Comparison of ENCODE assay signal across 20 cellular contexts in genomic region chr19:17455711-17456123, GRCh38. TPM values are rescaled to one million over a fixed set of nuclear protein-coding genes. Genes with fewer than 3 reads are reported as not detected.
A peak's percentile ranks its signal among the peaks of the same experiment; 100 is the strongest.
DNase-seq lines count a peak whose midpoint lies in the region; ATAC-seq, FAIRE-seq and TF ChIP-seq lines count a peak whose summit lies in the region.
"Had no signal": no experiment of that assay in that cellular context is flagged by ENCODE, and none has a peak within 500 bp of the region (broad histone marks: within the 10 kb centered on the region; RNA-seq: fewer than 3 reads in every experiment).

No MANE protein-coding gene starts in this region.

- H2AK5ac ChIP-seq in H1 (ENCODE audit: low read depth, low read length), result no peak overlapping the region
- peak overlapping the region; percentile 89 for H2AK5ac ChIP-seq in neuronal stem cell (ENCODE audit: low read depth, low read length)

- H3K23me2 ChIP-seq in H1 (ENCODE audit: low read depth, low read length), result no peaks in the 10 kb centered on the region; the same call in 1 of the 2 replicates

- no peaks in the 10 kb centered on the region for H3K36me3 Mint-ChIP-seq in activated CD8-positive, alpha-beta T cell treated with anti-CD3 and anti-CD28 coated beads, Interleukin-2, amount 10 ng/mL, durations not matched to agents 7 days and 5 days (ENCODE audit: low read depth)

- no peak overlapping the region for H3K27ac Mint-ChIP-seq in activated CD8-positive, alpha-beta T cell treated with anti-CD3 and anti-CD28 coated beads, Interleukin-2, amount 10 ng/mL, durations not matched to agents 7 days and 5 days
- H3K27ac Mint-ChIP-seq: activated naive CD4-positive, alpha-beta T cell treated with anti-CD3 and anti-CD28 coated beads, Interleukin-2, amount 50 U/mL, for 24 hours had no signal

- no peak overlapping the region for H3K56ac ChIP-seq in H1 (replicated peaks; ENCODE audit: insufficient read length, low read depth, low read length)

- H2BK12ac ChIP-seq in H1 (ENCODE audit: low read depth, low read length), result peak overlapping the region; percentile 55; the same call in 1 of the 2 replicates
- no peak overlapping the region for H2BK12ac ChIP-seq in neuronal stem cell (ENCODE audit: low read length)

- H3K4me2 ChIP-seq in H1 (ENCODE audit: insufficient read depth in 1 of 2, low read depth in 2 of 2, low read length in 2 of 2) (peak overlapping the region; percentile 58 to 73), neuronal stem cell (ENCODE audit: insufficient read depth, low read length, poor library complexity, severe bottlenecking) (peak overlapping the region; percentile 38)

- H3K4me1 Mint-ChIP-seq in activated CD8-positive, alpha-beta T cell treated with anti-CD3 and anti-CD28 coated beads, Interleukin-2, amount 10 ng/mL, durations not matched to agents 7 days and 5 days (ENCODE audit: low read depth), result peaks cover 3% of the 10 kb centered on the region

- no peak overlapping the region for H2BK120ac ChIP-seq in H1 (replicated peaks; ENCODE audit: low read depth, low read length)
- no peak overlapping the region for H2BK120ac ChIP-seq in neuronal stem cell (ENCODE audit: low read depth, low read length)

- H3K9me3 ChIP-seq in ES-I3 (ENCODE audit: control insufficient read depth, insufficient read depth, low read length), result no peaks in the 10 kb centered on the region
- no peaks in the 10 kb centered on the region for H3K9me3 ChIP-seq in HUES64 (ENCODE audit: insufficient read depth, low read depth, low read length)
- H3K9me3 ChIP-seq in H1 (ENCODE audit: insufficient read depth in 2 of 2, low read depth in 1 of 2, low read length in 1 of 2), result no peaks in the 10 kb centered on the region
- H3K9me3 ChIP-seq in neuronal stem cell (replicated peaks in 1 of 2; ENCODE audit: control insufficient read depth in 2 of 2, insufficient read depth in 1 of 2, low read depth in 1 of 2, low read length in 2 of 2), result no peaks in the 10 kb centered on the region
- H3K9me3 ChIP-seq: esophagus muscularis mucosa, thoracic aorta had no signal

- no peak for TF ChIP-seq RAD21 in H1 (IDR thresholded peaks at IDR 0.05 in 1 of 2, conservative IDR thresholded peaks at IDR 0.05 in 1 of 2; ENCODE audit: low read depth in 2 of 2, low read length in 2 of 2)

- H3K14ac ChIP-seq in H1 (ENCODE audit: insufficient read length) (no peak overlapping the region), neuronal stem cell (ENCODE audit: low read length) (no peak overlapping the region)

- H3K23ac ChIP-seq in H1 (ENCODE audit: insufficient read length), result no peak overlapping the region
- H3K23ac ChIP-seq in neuronal stem cell (ENCODE audit: low read depth, low read length, poor library complexity), result peak overlapping the region; percentile 91

- H4K91ac ChIP-seq in H1 (replicated peaks; ENCODE audit: insufficient read length, low read length) (peak overlapping the region; percentile 65), neuronal stem cell (ENCODE audit: low read depth, low read length, poor library complexity) (no peak overlapping the region)

- no peak overlapping the region for H2BK5ac ChIP-seq in H1 (ENCODE audit: low read depth, low read length)
- H2BK5ac ChIP-seq in neuronal stem cell (ENCODE audit: low read length), result no peak overlapping the region

- peaks cover 0 to 2% of the 10 kb centered on the region in 2 experiments for H4K20me1 ChIP-seq in H1 (replicated peaks in 1 of 2; ENCODE audit: control insufficient read depth in 1 of 2, insufficient read depth in 2 of 2, low read length in 2 of 2)

- H3K79me1 ChIP-seq in H1 (ENCODE audit: low read depth, low read length) (no peaks in the 10 kb centered on the region), neuronal stem cell (ENCODE audit: low read depth, low read length) (no peaks in the 10 kb centered on the region)

- peak overlapping the region; percentile 33; the same call in 1 of the 2 replicates for H3K4me3 ChIP-seq in HUES64 (ENCODE audit: low read length)
- peak overlapping the region in 2 of 4 experiments; percentile 9 to 38; a peak in 3 of 8 replicates for H3K4me3 ChIP-seq in H1 (ENCODE audit: extremely low read depth in 1 of 4, insufficient read depth in 2 of 4, low read depth in 3 of 4, low read length in 4 of 4)
- H3K4me3 ChIP-seq in neuronal stem cell (ENCODE audit: low read length in 2 of 2), result no peak overlapping the region
- H3K4me3 ChIP-seq: esophagus muscularis mucosa, thoracic aorta had no signal

- H3K4me1 ChIP-seq in ES-I3 (ENCODE audit: insufficient read depth, low read length) (no peaks in the 10 kb centered on the region), HUES64 (ENCODE audit: insufficient read depth, low read length) (peaks cover 4% of the 10 kb centered on the region), H1 (replicated peaks in 1 of 4; ENCODE audit: control insufficient read depth in 3 of 4, insufficient read depth in 4 of 4, low read length in 3 of 4) (peaks cover 0 to 9% (median 4%) of the 10 kb centered on the region in 4 experiments; a peak in 5 of 7 replicates), neuronal stem cell (ENCODE audit: control insufficient read depth in 2 of 2, insufficient read depth in 1 of 2, low read depth in 1 of 2, low read length in 2 of 2) (peaks cover 5 to 7% of the 10 kb centered on the region in 2 donors)

- no peak for TF ChIP-seq CTCF in H1 (IDR thresholded peaks at IDR 0.05; ENCODE audit: control extremely low read depth in 1 of 3, insufficient read depth in 1 of 3, low read depth in 1 of 3, low read length in 3 of 3)

- no peak for ATAC-seq in activated CD8-positive, alpha-beta T cell treated with anti-CD3 and anti-CD28 coated beads, Interleukin-2, amount 10 ng/mL, durations not matched to agents 7 days and 5 days

- TF ChIP-seq POLR2A in H1 (IDR thresholded peaks at IDR 0.05; ENCODE audit: control extremely low read depth in 1 of 2, low read depth in 2 of 2, low read length in 2 of 2), result no peak

- H3K9ac ChIP-seq in ES-I3 (ENCODE audit: low read depth, low read length), result peak overlapping the region; percentile 28; the same call in 1 of the 2 replicates
- H3K9ac ChIP-seq in HUES64 (ENCODE audit: low read depth, low read length), result no peak overlapping the region
- no peak overlapping the region for H3K9ac ChIP-seq in H1 (replicated peaks in 1 of 4; ENCODE audit: extremely low read depth in 1 of 4, low read depth in 3 of 4, low read length in 3 of 4)
- H3K9ac ChIP-seq in neuronal stem cell (ENCODE audit: low read depth, low read length, poor library complexity), result no peak overlapping the region

- H3K36me3 ChIP-seq in ES-I3 (ENCODE audit: insufficient read depth, low read length) (no peaks in the 10 kb centered on the region), HUES64 (ENCODE audit: insufficient read depth, low read length) (no peaks in the 10 kb centered on the region), H1 (ENCODE audit: control insufficient read depth in 2 of 4, insufficient read depth in 4 of 4, low read length in 3 of 4) (no peaks in the 10 kb centered on the region), neuronal stem cell (replicated peaks in 1 of 2; ENCODE audit: control insufficient read depth in 2 of 2, insufficient read depth in 2 of 2, low read length in 2 of 2) (no peaks in the 10 kb centered on the region)
- H3K36me3 ChIP-seq: esophagus muscularis mucosa, thoracic aorta had no signal

- no peaks in the 10 kb centered on the region for H3K79me2 ChIP-seq in H1 (ENCODE audit: control insufficient read depth in 1 of 2, insufficient read depth in 2 of 2, low read length in 2 of 2)

- H3K27me3 Mint-ChIP-seq in activated CD8-positive, alpha-beta T cell treated with anti-CD3 and anti-CD28 coated beads, Interleukin-2, amount 10 ng/mL, durations not matched to agents 7 days and 5 days (ENCODE audit: low read depth), result peaks cover 35% of the 10 kb centered on the region

- H3K27ac ChIP-seq in HUES64 (ENCODE audit: low read depth, low read length) (no peak overlapping the region), H1 (ENCODE audit: low read depth, low read length) (no peak overlapping the region), neuronal stem cell (replicated peaks; ENCODE audit: low read length) (no peak overlapping the region)
- H3K27ac ChIP-seq: C4-2B, esophagus muscularis mucosa, thoracic aorta had no signal

- peak overlapping the region; percentile 32 for H3K18ac ChIP-seq in H1 (ENCODE audit: extremely low read depth, low read length)
- peak overlapping the region; percentile 81 for H3K18ac ChIP-seq in neuronal stem cell (ENCODE audit: low read length)

- H2BK15ac ChIP-seq in H1 (ENCODE audit: low read length) (0 out of 2 replicates have a peak overlapping the region, but pooled peaks have one; percentile 81), neuronal stem cell (ENCODE audit: low read length) (peak overlapping the region; percentile 72)

- peak overlapping the region; percentile 68 for H4K8ac ChIP-seq in H1 (ENCODE audit: extremely low read depth, insufficient read depth, low read length)
- H4K8ac ChIP-seq in neuronal stem cell (ENCODE audit: low read depth, low read length), result no peak overlapping the region

- H3K27me3 ChIP-seq in HUES64 (ENCODE audit: insufficient read depth, low read length), result peaks cover 40% of the 10 kb centered on the region
- peaks cover 6 to 27% (median 22%) of the 10 kb centered on the region in 4 experiments for H3K27me3 ChIP-seq in H1 (replicated peaks in 1 of 4; ENCODE audit: control insufficient read depth in 3 of 4, extremely low read depth in 1 of 4, insufficient read depth in 3 of 4, low read length in 3 of 4)
- H3K27me3 ChIP-seq in neuronal stem cell (ENCODE audit: control insufficient read depth in 3 of 3, insufficient read depth in 3 of 3, low read depth in 1 of 3, low read length in 3 of 3), result peaks cover 7 to 49% (median 26%) of the 10 kb centered on the region in 3 experiments

- H3K4me3 Mint-ChIP-seq in activated CD8-positive, alpha-beta T cell treated with anti-CD3 and anti-CD28 coated beads, Interleukin-2, amount 10 ng/mL, durations not matched to agents 7 days and 5 days, result no peak overlapping the region
- H3K4me3 Mint-ChIP-seq: activated naive CD4-positive, alpha-beta T cell treated with anti-CD3 and anti-CD28 coated beads, Interleukin-2, amount 50 U/mL, for 24 hours had no signal

- H2BK20ac ChIP-seq in H1 (ENCODE audit: low read length), result no peak overlapping the region

- WGBS in HUES64, result 33% methylated on average over 35 of the region's 35 CpGs
- WGBS in H1 (ENCODE audit: extremely low coverage in 1 of 2, insufficient coverage in 1 of 2, insufficient read length in 1 of 2, insufficient replicate concordance in 2 of 2, low coverage in 1 of 2, low lambda C conversion rate in 2 of 2, missing lambda C conversion rate in 1 of 2), 2 experiments, result 17% methylated on average over 34 of the region's 35 CpGs; no CpG with 5 or more reads in 1 of the 2 experiments
- WGBS in neuronal stem cell (ENCODE audit: extremely low coverage in 2 of 2, insufficient read length in 2 of 2, insufficient replicate concordance in 1 of 2), 2 donors, result no CpG with 5 or more reads among the region's 35 CpGs

- POLR2A ChIA-PET in H1 (lab: Charles Lee; ENCODE audit: partially characterized antibody), result no interaction called here
- POLR2A ChIA-PET in activated CD8-positive, alpha-beta T cell treated with anti-CD3 and anti-CD28 coated beads, Interleukin-2, amount 10 ng/mL, durations not matched to agents 7 days and 5 days (lab: Charles Lee), result no interaction called here

- H4K5ac ChIP-seq in H1 (ENCODE audit: insufficient read length, low read depth, low read length), result peak overlapping the region; percentile 52

- peak overlapping the region; percentile 96 for H2AFZ ChIP-seq in H1 (ENCODE audit: low read length)
- peak overlapping the region; percentile 40 for H2AFZ ChIP-seq in neuronal stem cell (ENCODE audit: low read length)

- no peak for FAIRE-seq in H1 (lab: Jason Lieb, UNC)
- FAIRE-seq: bronchial epithelial cell had no signal

- no peak overlapping the region for H3K4ac ChIP-seq in H1 (replicated peaks; ENCODE audit: insufficient read length, low read depth, low read length)
- peak overlapping the region; percentile 78 for H3K4ac ChIP-seq in neuronal stem cell (ENCODE audit: low read length)

- TF ChIP-seq EP300 in H1 (IDR thresholded peaks at IDR 0.05; ENCODE audit: borderline replicate concordance in 1 of 2, low read depth in 2 of 2, low read length in 2 of 2), result no peak

- no peaks in the 10 kb centered on the region for H3K9me3 Mint-ChIP-seq in activated CD8-positive, alpha-beta T cell treated with anti-CD3 and anti-CD28 coated beads, Interleukin-2, amount 10 ng/mL, durations not matched to agents 7 days and 5 days (ENCODE audit: insufficient read depth)
- H3K9me3 Mint-ChIP-seq: activated naive CD4-positive, alpha-beta T cell treated with anti-CD3 and anti-CD28 coated beads, Interleukin-2, amount 50 U/mL, for 24 hours had no signal

- DNase-seq in H1 (ENCODE audit: low read depth in 1 of 2, low spot score in 2 of 2) (peak in 1 of 2 experiments; percentile 67), neuronal stem cell (ENCODE audit: low spot score) (no peak), C1 segment of cervical spinal cord (lab: John Stamatoyannopoulos, UW) (no peak), HuH-7 (ENCODE audit: low spot score) (no peak)
- DNase-seq in activated CD8-positive, alpha-beta T cell treated with anti-CD3 and anti-CD28 coated beads, Interleukin-2, amount 10 ng/mL, durations not matched to agents 7 days and 5 days, result no peak
- DNase-seq: activated CD4-positive, alpha-beta T cell treated with anti-CD3 and anti-CD28 coated beads, Interleukin-2, amount 50 U/mL, for 1 hour; activated T-cell treated with anti-CD3 and anti-CD28 coated beads, Interleukin-2, amount 50 U/mL, for 1 hour; Kasumi-1; mesenchymal stem cell; NCI-H1436 treated with DMSO at 0.1 percent for 48 hours had no signal

- CTCF ChIA-PET in H1 (lab: Charles Lee; ENCODE audit: partially characterized antibody), result interaction anchor here (1.5 to 2.4 kb wide), 4 partner anchors 9 to 118 kb away, joined by 7 to 27 read pairs (median 8); no protein-coding TSS in a partner anchor
- CTCF ChIA-PET in activated CD8-positive, alpha-beta T cell treated with anti-CD3 and anti-CD28 coated beads, Interleukin-2, amount 10 ng/mL, durations not matched to agents 7 days and 5 days (lab: Charles Lee), result interaction anchor here (0.6 to 1.2 kb wide), 2 partner anchors 10 to 521 kb away, joined by 3 read pairs; no protein-coding TSS in a partner anchor

RNA-seq across cellular contexts. Expression of gene NXNL1, which starts 5.0 kb away (rescaled TPM):
- polyA plus RNA-seq in HUES64 (2013, experiment 1 of 2), result not detected
- not detected for polyA plus RNA-seq in HUES64 (2013, experiment 2 of 2)
- not detected in 2 replicates for total RNA-seq in H1 (2021; fragmentation: NEBNext Ultra II Directional; extraction: Animal tissue kit (Norgen Biotek cat#: 25700))
- not detected in 2 replicates for polyA plus RNA-seq in H1 (2011; rRNA removed)
- polyA plus RNA-seq in H1 (2011; cell fraction: cytosol; rRNA removed), result not detected
- polyA plus RNA-seq in H1 (2011; cell fraction: nucleus; rRNA removed), result not detected
- not detected in 4 replicates for polyA plus RNA-seq in H1 (2012, experiment 1 of 2)
- not detected for polyA plus RNA-seq in H1 (2012, experiment 2 of 2)
- polyA plus RNA-seq in H1 (2013, experiment 1 of 2), result not detected
- polyA plus RNA-seq in H1 (2013, experiment 2 of 2), result not detected
- not detected in 2 replicates for polyA minus RNA-seq in H1 (2011; rRNA and poly(A)+ RNA removed)
- not detected for polyA minus RNA-seq in H1 (2011; cell fraction: cytosol; rRNA and poly(A)+ RNA removed)
- polyA minus RNA-seq in H1 (2011; cell fraction: nucleus; rRNA and poly(A)+ RNA removed), result not detected
- not detected for polyA plus RNA-seq in neuronal stem cell (2013, experiment 1 of 2)
- not detected for polyA plus RNA-seq in neuronal stem cell (2013, experiment 2 of 2)
- not detected for total RNA-seq in activated CD8-positive, alpha-beta T cell treated with anti-CD3 and anti-CD28 coated beads, Interleukin-2, amount 10 ng/mL, durations not matched to agents 7 days and 5 days
- total RNA-seq: bronchial epithelial cell, dermis microvascular lymphatic vessel endothelial cell, esophagus muscularis mucosa, glomerular endothelial cell, SK-MEL-5, thoracic aorta had no signal

RNA-seq across cellular contexts. Expression of gene TMEM221, which starts 7.2 kb away (rescaled TPM):
- polyA plus RNA-seq in HUES64 (2013, experiment 1 of 2), result 0.85 TPM
- polyA plus RNA-seq in HUES64 (2013, experiment 2 of 2), result 1.3 TPM
- 1.4 and 1.6 TPM in 2 replicates for total RNA-seq in H1 (2021; fragmentation: NEBNext Ultra II Directional; extraction: Animal tissue kit (Norgen Biotek cat#: 25700))
- 2.0 and 2.9 TPM in 2 replicates for polyA plus RNA-seq in H1 (2011; rRNA removed)
- polyA plus RNA-seq in H1 (2011; cell fraction: cytosol; rRNA removed), result 1.7 TPM
- 1.9 TPM for polyA plus RNA-seq in H1 (2011; cell fraction: nucleus; rRNA removed)
- 2.0 to 3.1 TPM (median 2.4 TPM) in 4 replicates for polyA plus RNA-seq in H1 (2012, experiment 1 of 2)
- polyA plus RNA-seq in H1 (2012, experiment 2 of 2), result 3.4 TPM
- polyA plus RNA-seq in H1 (2013, experiment 1 of 2), result 2.8 TPM
- polyA plus RNA-seq in H1 (2013, experiment 2 of 2), result 2.6 TPM
- polyA minus RNA-seq in H1 (2011; rRNA and poly(A)+ RNA removed), result 0.50 and 0.63 TPM in 2 replicates
- polyA minus RNA-seq in H1 (2011; cell fraction: cytosol; rRNA and poly(A)+ RNA removed), result 0.88 TPM
- polyA minus RNA-seq in H1 (2011; cell fraction: nucleus; rRNA and poly(A)+ RNA removed), result not detected
- 2.0 TPM for polyA plus RNA-seq in neuronal stem cell (2013, experiment 1 of 2)
- 1.6 TPM for polyA plus RNA-seq in neuronal stem cell (2013, experiment 2 of 2)
- total RNA-seq in activated CD8-positive, alpha-beta T cell treated with anti-CD3 and anti-CD28 coated beads, Interleukin-2, amount 10 ng/mL, durations not matched to agents 7 days and 5 days, result not detected
- total RNA-seq: bronchial epithelial cell, dermis microvascular lymphatic vessel endothelial cell, thoracic aorta had no signal

RNA-seq across cellular contexts. Expression of gene SLC27A1, which starts 14.6 kb away (rescaled TPM):
- polyA plus RNA-seq in HUES64 (2013, experiment 1 of 2), result 3.4 TPM
- polyA plus RNA-seq in HUES64 (2013, experiment 2 of 2), result 4.6 TPM
- total RNA-seq in H1 (2021; fragmentation: NEBNext Ultra II Directional; extraction: Animal tissue kit (Norgen Biotek cat#: 25700)), result 7.3 and 7.5 TPM in 2 replicates
- 9.1 and 12.2 TPM in 2 replicates for polyA plus RNA-seq in H1 (2011; rRNA removed)
- 8.1 TPM for polyA plus RNA-seq in H1 (2011; cell fraction: cytosol; rRNA removed)
- polyA plus RNA-seq in H1 (2011; cell fraction: nucleus; rRNA removed), result 15.3 TPM
- polyA plus RNA-seq in H1 (2012, experiment 1 of 2), result 4.2 to 9.8 TPM (median 8.2 TPM) in 4 replicates
- 5.6 TPM for polyA plus RNA-seq in H1 (2012, experiment 2 of 2)
- polyA plus RNA-seq in H1 (2013, experiment 1 of 2), result 6.3 TPM
- polyA plus RNA-seq in H1 (2013, experiment 2 of 2), result 6.9 TPM
- 4.7 and 5.0 TPM in 2 replicates for polyA minus RNA-seq in H1 (2011; rRNA and poly(A)+ RNA removed)
- polyA minus RNA-seq in H1 (2011; cell fraction: cytosol; rRNA and poly(A)+ RNA removed), result 11.1 TPM
- 9.1 TPM for polyA minus RNA-seq in H1 (2011; cell fraction: nucleus; rRNA and poly(A)+ RNA removed)
- 10.0 TPM for polyA plus RNA-seq in neuronal stem cell (2013, experiment 1 of 2)
- polyA plus RNA-seq in neuronal stem cell (2013, experiment 2 of 2), result 9.8 TPM
- 1 to 10 TPM; 7.3 to 7.4 TPM for total RNA-seq in activated CD8-positive, alpha-beta T cell treated with anti-CD3 and anti-CD28 coated beads, Interleukin-2, amount 10 ng/mL, durations not matched to agents 7 days and 5 days

RNA-seq across cellular contexts. Expression of gene MVB12A, which starts 35.9 kb away (rescaled TPM):
- polyA plus RNA-seq in HUES64 (2013, experiment 1 of 2), result 31.2 TPM
- 41.1 TPM for polyA plus RNA-seq in HUES64 (2013, experiment 2 of 2)
- 36.8 and 37.9 TPM in 2 replicates for total RNA-seq in H1 (2021; fragmentation: NEBNext Ultra II Directional; extraction: Animal tissue kit (Norgen Biotek cat#: 25700))
- 76.6 and 97.7 TPM in 2 replicates for polyA plus RNA-seq in H1 (2011; rRNA removed)
- 57.3 TPM for polyA plus RNA-seq in H1 (2011; cell fraction: cytosol; rRNA removed)
- 68.4 TPM for polyA plus RNA-seq in H1 (2011; cell fraction: nucleus; rRNA removed)
- 22.6 to 49.8 TPM (median 44.7 TPM) in 4 replicates for polyA plus RNA-seq in H1 (2012, experiment 1 of 2)
- 58.2 TPM for polyA plus RNA-seq in H1 (2012, experiment 2 of 2)
- polyA plus RNA-seq in H1 (2013, experiment 1 of 2), result 32.8 TPM
- polyA plus RNA-seq in H1 (2013, experiment 2 of 2), result 35.2 TPM
- polyA minus RNA-seq in H1 (2011; rRNA and poly(A)+ RNA removed), result 13.8 and 15.3 TPM in 2 replicates
- polyA minus RNA-seq in H1 (2011; cell fraction: cytosol; rRNA and poly(A)+ RNA removed), result 16.6 TPM
- 21.0 TPM for polyA minus RNA-seq in H1 (2011; cell fraction: nucleus; rRNA and poly(A)+ RNA removed)
- polyA plus RNA-seq in neuronal stem cell (2013, experiment 1 of 2), result 42.9 TPM
- polyA plus RNA-seq in neuronal stem cell (2013, experiment 2 of 2), result 42.4 TPM
- total RNA-seq in activated CD8-positive, alpha-beta T cell treated with anti-CD3 and anti-CD28 coated beads, Interleukin-2, amount 10 ng/mL, durations not matched to agents 7 days and 5 days, result 10 to 100 TPM; 36.6 to 40.3 TPM

RNA-seq across cellular contexts. Expression of gene BST2, which starts 50.3 kb away (rescaled TPM):
- 33.3 TPM for polyA plus RNA-seq in HUES64 (2013, experiment 1 of 2)
- polyA plus RNA-seq in HUES64 (2013, experiment 2 of 2), result 47.2 TPM
- 16.8 and 18.1 TPM in 2 replicates for total RNA-seq in H1 (2021; fragmentation: NEBNext Ultra II Directional; extraction: Animal tissue kit (Norgen Biotek cat#: 25700))
- 72.8 and 117 TPM in 2 replicates for polyA plus RNA-seq in H1 (2011; rRNA removed)
- 114 TPM for polyA plus RNA-seq in H1 (2011; cell fraction: cytosol; rRNA removed)
- 72.3 TPM for polyA plus RNA-seq in H1 (2011; cell fraction: nucleus; rRNA removed)
- polyA plus RNA-seq in H1 (2012, experiment 1 of 2), result 50.2 to 77.7 TPM (median 65.9 TPM) in 4 replicates
- polyA plus RNA-seq in H1 (2012, experiment 2 of 2), result 123 TPM
- polyA plus RNA-seq in H1 (2013, experiment 1 of 2), result 23.1 TPM
- 28.3 TPM for polyA plus RNA-seq in H1 (2013, experiment 2 of 2)
- 29.3 and 39.6 TPM in 2 replicates for polyA minus RNA-seq in H1 (2011; rRNA and poly(A)+ RNA removed)
- polyA minus RNA-seq in H1 (2011; cell fraction: cytosol; rRNA and poly(A)+ RNA removed), result 22.9 TPM
- 25.5 TPM for polyA minus RNA-seq in H1 (2011; cell fraction: nucleus; rRNA and poly(A)+ RNA removed)
- 32.5 TPM for polyA plus RNA-seq in neuronal stem cell (2013, experiment 1 of 2)
- polyA plus RNA-seq in neuronal stem cell (2013, experiment 2 of 2), result 30.5 TPM
- total RNA-seq in activated CD8-positive, alpha-beta T cell treated with anti-CD3 and anti-CD28 coated beads, Interleukin-2, amount 10 ng/mL, durations not matched to agents 7 days and 5 days, result 100 to 1,000 TPM; 222 to 230 TPM
